ENCODE assay signal across 1 cellular context in genomic region chr11:58562375-58562800, GRCh38.
TF ChIP-seq lines count a peak whose summit lies in the region.

No MANE protein-coding gene starts in this region.

TF ChIP-seq in HepG2, 621 proteins besides CTCF, POLR2A, EP300 and RAD21 (continued from another document):
- TF ChIP-seq TFE3 (CRISPR knock-in tag; IDR thresholded peaks at IDR 0.05) (no peak; the same call in 1 of the 2 replicates), SOX13 (IDR thresholded peaks at IDR 0.05) (no peak), SOX13 (CRISPR knock-in tag; conservative IDR thresholded peaks at IDR 0.05 in 1 of 2, IDR thresholded peaks at IDR 0.05 in 1 of 2) (peak in 1 of 2 experiments; percentile 52; a peak in 1 of 4 replicates), REST (IDR thresholded peaks at IDR 0.05; ENCODE audit: borderline replicate concordance in 1 of 2, low read depth in 1 of 2, low read length in 2 of 2) (no peak), FOXK1 (CRISPR knock-in tag; IDR thresholded peaks at IDR 0.05; ENCODE audit: borderline replicate concordance, low read depth) (no peak), KLF12 (CRISPR knock-in tag; IDR thresholded peaks at IDR 0.05; ENCODE audit: borderline replicate concordance) (no peak), RARA (CRISPR knock-in tag; IDR thresholded peaks at IDR 0.05) (peak; percentile 54), TSC22D2 (CRISPR knock-in tag; IDR thresholded peaks at IDR 0.05; ENCODE audit: borderline replicate concordance) (no peak), FOXP1 (IDR thresholded peaks at IDR 0.05) (no peak), FOXP1 (CRISPR knock-in tag; IDR thresholded peaks at IDR 0.05) (peak; percentile 58), ZNF800 (CRISPR knock-in tag; IDR thresholded peaks at IDR 0.05) (no peak), FOXA1 (IDR thresholded peaks at IDR 0.05) (no peak), FOXA1 (CRISPR knock-in tag; IDR thresholded peaks at IDR 0.05) (peak; percentile 38), ARID5B (CRISPR knock-in tag; IDR thresholded peaks at IDR 0.05) (peak; percentile 46), FOXA3 (CRISPR knock-in tag; IDR thresholded peaks at IDR 0.05) (peak; percentile 56), HDAC2 (CRISPR knock-in tag; IDR thresholded peaks at IDR 0.05) (peak; percentile 49; the same call in 1 of the 2 replicates), TRIM24 (CRISPR knock-in tag; IDR thresholded peaks at IDR 0.05) (no peak), SRF (IDR thresholded peaks at IDR 0.05; ENCODE audit: low read depth, low read length) (no peak), ATF1 (CRISPR knock-in tag; IDR thresholded peaks at IDR 0.05) (0 out of 2 replicates have a peak, but pooled peaks have one; percentile 23), ZNF563 (CRISPR knock-in tag; IDR thresholded peaks at IDR 0.05) (no peak), ZMAT5 (CRISPR knock-in tag; IDR thresholded peaks at IDR 0.05; ENCODE audit: borderline replicate concordance, low read depth) (no peak), HNF1A (IDR thresholded peaks at IDR 0.05; ENCODE audit: low read depth) (peak; percentile 29; the same call in 1 of the 2 replicates), HNF1A (CRISPR knock-in tag; IDR thresholded peaks at IDR 0.05; ENCODE audit: borderline replicate concordance) (no peak), HOMEZ (CRISPR knock-in tag; IDR thresholded peaks at IDR 0.05; ENCODE audit: low read depth) (0 out of 2 replicates have a peak, but pooled peaks have one; percentile 9), CBX2 (IDR thresholded peaks at IDR 0.05; ENCODE audit: low read depth, low read length) (no peak), CBX2 (CRISPR knock-in tag; IDR thresholded peaks at IDR 0.05; ENCODE audit: low read depth) (no peak), BCL6 (CRISPR knock-in tag; IDR thresholded peaks at IDR 0.05) (peak; percentile 76), BATF2 (CRISPR knock-in tag; IDR thresholded peaks at IDR 0.05) (no peak), ZSCAN21 (CRISPR knock-in tag; IDR thresholded peaks at IDR 0.05; ENCODE audit: borderline replicate concordance) (no peak), DDIT3 (CRISPR knock-in tag; IDR thresholded peaks at IDR 0.05) (no peak), KAT8 (CRISPR knock-in tag; IDR thresholded peaks at IDR 0.05) (no peak), PAXIP1 (CRISPR knock-in tag; conservative IDR thresholded peaks at IDR 0.05) (peak; percentile 25; the same call in 1 of the 2 replicates), TCF7 (IDR thresholded peaks at IDR 0.05; ENCODE audit: low read depth) (peak; percentile 72), TFAP4 (IDR thresholded peaks at IDR 0.05; ENCODE audit: borderline replicate concordance, low read depth) (0 out of 2 replicates have a peak, but pooled peaks have one; percentile 16)
